ENCODE assay signal across 1 cellular context in the genomic region with DNA sequence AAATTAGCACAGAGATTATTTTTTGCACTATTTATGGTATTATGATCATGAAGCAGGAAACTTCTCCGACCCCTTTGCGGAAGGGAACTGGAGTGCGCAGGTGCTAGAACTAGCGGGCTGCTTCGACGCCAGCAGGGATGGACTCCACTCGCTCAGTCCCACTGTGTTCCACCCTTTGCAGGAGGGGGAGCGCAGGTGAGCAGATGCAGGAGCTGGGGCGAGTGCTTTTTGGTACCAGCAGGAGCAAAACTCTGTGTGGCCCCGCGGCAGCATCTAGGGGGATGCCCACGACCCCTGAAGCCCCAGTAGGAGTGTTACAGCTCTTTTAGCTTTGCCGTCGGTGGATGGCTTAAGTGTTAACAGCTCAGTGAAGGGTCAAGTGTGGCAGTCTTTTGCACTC.
TF ChIP-seq lines count a peak whose summit lies in the region.

No MANE protein-coding gene starts in this region.

TF ChIP-seq in H1, 55 proteins besides CTCF, POLR2A, EP300 and RAD21:
- TF ChIP-seq JUN (IDR thresholded peaks at IDR 0.05; ENCODE audit: low read depth, low read length) (no peak), BACH1 (IDR thresholded peaks at IDR 0.05; ENCODE audit: low read length) (no peak), SRF (IDR thresholded peaks at IDR 0.05; ENCODE audit: low read depth, low read length) (no peak), EZH2 (IDR thresholded peaks at IDR 0.05; ENCODE audit: low read depth, low read length, severe bottlenecking) (no peak), CBX5 (IDR thresholded peaks at IDR 0.05; ENCODE audit: low read depth, low read length) (no peak), CTBP2 (IDR thresholded peaks at IDR 0.05; ENCODE audit: borderline replicate concordance, insufficient read depth, insufficient read length, low read length) (no peak), ASH2L (IDR thresholded peaks at IDR 0.05; ENCODE audit: low read length) (no peak), YY1 (IDR thresholded peaks at IDR 0.05; ENCODE audit: low read depth, low read length) (no peak), CHD2 (IDR thresholded peaks at IDR 0.05; ENCODE audit: low read length) (no peak), CEBPB (IDR thresholded peaks at IDR 0.05; ENCODE audit: low read depth, low read length) (no peak), TBP (IDR thresholded peaks at IDR 0.05; ENCODE audit: low read depth, low read length) (no peak), CBX8 (IDR thresholded peaks at IDR 0.05; ENCODE audit: borderline replicate concordance, low read depth, low read length) (no peak), PHF8 (conservative IDR thresholded peaks at IDR 0.05; ENCODE audit: low read depth, low read length) (no peak), GABPA (IDR thresholded peaks at IDR 0.05; ENCODE audit: borderline replicate concordance, insufficient read depth, low read length) (no peak)
- TF ChIP-seq, protein P1, sequence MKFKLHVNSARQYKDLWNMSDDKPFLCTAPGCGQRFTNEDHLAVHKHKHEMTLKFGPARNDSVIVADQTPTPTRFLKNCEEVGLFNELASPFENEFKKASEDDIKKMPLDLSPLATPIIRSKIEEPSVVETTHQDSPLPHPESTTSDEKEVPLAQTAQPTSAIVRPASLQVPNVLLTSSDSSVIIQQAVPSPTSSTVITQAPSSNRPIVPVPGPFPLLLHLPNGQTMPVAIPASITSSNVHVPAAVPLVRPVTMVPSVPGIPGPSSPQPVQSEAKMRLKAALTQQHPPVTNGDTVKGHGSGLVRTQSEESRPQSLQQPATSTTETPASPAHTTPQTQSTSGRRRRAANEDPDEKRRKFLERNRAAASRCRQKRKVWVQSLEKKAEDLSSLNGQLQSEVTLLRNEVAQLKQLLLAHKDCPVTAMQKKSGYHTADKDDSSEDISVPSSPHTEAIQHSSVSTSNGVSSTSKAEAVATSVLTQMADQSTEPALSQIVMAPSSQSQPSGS (IDR thresholded peaks at IDR 0.05; ENCODE audit: low read length), result no peak
